Comparison of ENCODE assay signal across 9 cellular contexts in the genomic region with DNA sequence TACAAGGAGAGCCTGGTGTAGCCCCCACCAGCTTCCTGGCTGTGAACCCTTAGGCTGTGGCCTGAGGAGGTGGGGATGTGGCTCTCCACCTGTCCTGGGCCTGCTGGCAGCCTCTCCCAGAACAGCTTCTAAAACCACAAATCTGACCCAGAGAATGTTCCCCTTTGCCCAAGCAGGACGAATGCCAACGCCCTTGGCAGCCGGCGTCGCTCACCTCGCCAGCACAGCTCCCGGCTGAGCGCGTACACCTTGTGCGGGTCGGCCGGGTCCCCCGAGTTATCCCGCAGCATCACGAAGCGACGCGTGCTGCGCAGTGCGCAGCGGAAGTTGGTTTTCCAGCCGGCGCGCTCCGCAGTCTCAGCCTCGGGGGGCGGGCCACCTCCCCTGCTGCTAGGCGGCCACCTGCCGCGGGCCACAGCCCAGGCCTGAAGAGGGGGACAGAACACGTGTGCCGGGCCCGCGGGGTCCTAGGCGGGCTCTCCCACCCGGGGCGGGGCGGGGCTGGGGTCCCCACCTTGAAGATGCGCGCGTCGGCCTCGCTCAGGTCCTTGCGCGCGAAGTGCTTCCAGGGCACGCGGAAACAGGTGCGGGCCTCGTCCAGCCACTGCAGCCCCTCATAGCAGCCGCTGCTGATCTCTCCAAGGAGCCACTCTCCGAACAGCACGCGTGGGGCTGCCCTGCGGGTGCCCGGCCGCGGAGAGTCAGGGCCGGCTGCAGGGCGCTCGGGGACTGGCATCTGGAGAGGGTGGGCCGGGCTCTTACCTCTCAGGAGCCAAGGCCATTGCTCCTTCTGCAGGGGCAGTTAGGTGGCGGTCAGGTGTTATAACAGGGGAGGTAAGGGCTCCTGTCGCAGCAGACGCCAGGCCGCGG. TPM values are rescaled to one million over a fixed set of nuclear protein-coding genes. Genes with fewer than 3 reads are reported as not detected.
DNase-seq lines count a peak whose midpoint lies in the region; ATAC-seq and TF ChIP-seq lines count a peak whose summit lies in the region.
"Had no signal": no experiment of that assay in that cellular context is flagged by ENCODE, and none has a peak within 500 bp of the region (broad histone marks: within the 10 kb centered on the region; RNA-seq: fewer than 3 reads in every experiment).

No MANE protein-coding gene starts in this region.

- peaks cover 22% of the 10 kb centered on the region for H3K4me1 Mint-ChIP-seq in central memory CD8-positive, alpha-beta T cell

- 85% methylated on average over 62 of the region's 67 CpGs for WGBS in mesenchymal stem cell

- H3K27me3 ChIP-seq in Loucy (ENCODE audit: insufficient read depth, low read length, poor library complexity, severe bottlenecking): no peaks in the 10 kb centered on the region
- no peaks in the 10 kb centered on the region for H3K27me3 ChIP-seq in mesenchymal stem cell (ENCODE audit: control insufficient read depth in 1 of 2, insufficient read depth in 1 of 2, low read length in 2 of 2)
- H3K27me3 ChIP-seq in uterus: no peaks in the 10 kb centered on the region

- peak overlapping the region in 1 of 2 experiments; percentile 75 for H2BK12ac ChIP-seq in mesenchymal stem cell (ENCODE audit: low read length in 2 of 2)

- H3K4me3 ChIP-seq in GM12865 (ENCODE audit: low read depth, low read length) (peak overlapping the region; percentile 69), Loucy (ENCODE audit: low read length, poor library complexity, severe bottlenecking) (peak overlapping the region; percentile 82), mesenchymal stem cell (ENCODE audit: insufficient read depth in 1 of 2, low read depth in 1 of 2, low read length in 2 of 2) (peak overlapping the region; percentile 74 to 98), uterus (peak overlapping the region; percentile 69 to 87)

- no peak overlapping the region for H2AFZ ChIP-seq in Loucy (ENCODE audit: low read length)
- H2AFZ ChIP-seq in mesenchymal stem cell (ENCODE audit: low read depth, low read length): no peak overlapping the region

- no peak overlapping the region for H2AK5ac ChIP-seq in mesenchymal stem cell (ENCODE audit: low read length, severe bottlenecking)

- no peak overlapping the region for H2BK120ac ChIP-seq in mesenchymal stem cell (ENCODE audit: low read depth, low read length)

- DNase-seq in GM12865 (ENCODE audit: low read depth) (no peak), mesenchymal stem cell (no peak), uterus (peak in 1 of 2 donors; percentile 35)
- DNase-seq in central memory CD8-positive, alpha-beta T cell (ENCODE audit: low spot score in 2 of 2): no peak
- DNase-seq in stimulated activated naive CD4-positive, alpha-beta T cell treated with Interleukin-2 at 50 U/mL for 16 hours (lab: John Stamatoyannopoulos, UW): no peak

- H4K8ac ChIP-seq in mesenchymal stem cell (ENCODE audit: low read length): peak overlapping the region; percentile 51

- no peak for TF ChIP-seq CTCF in GM12865 (IDR thresholded peaks at IDR 0.05; ENCODE audit: insufficient read depth, low read depth, low read length, missing control alignments)
- no peak for TF ChIP-seq CTCF in Loucy (conservative IDR thresholded peaks at IDR 0.05; ENCODE audit: low read length)
- TF ChIP-seq CTCF in uterus (IDR thresholded peaks at IDR 0.05): no peak

- TF ChIP-seq POLR2A in uterus (IDR thresholded peaks at IDR 0.05): no peak

- H2BK5ac ChIP-seq in mesenchymal stem cell (ENCODE audit: low read depth, low read length, poor library complexity, severe bottlenecking): no peak overlapping the region

- peaks cover 4% of the 10 kb centered on the region for H3K4me1 ChIP-seq in Loucy (ENCODE audit: insufficient read depth, low read length, poor library complexity, severe bottlenecking)
- peaks cover 36% of the 10 kb centered on the region for H3K4me1 ChIP-seq in mesenchymal stem cell (ENCODE audit: control insufficient read depth, insufficient read depth, low read depth, low read length)
- peaks cover 0 to 7% of the 10 kb centered on the region in 2 donors for H3K4me1 ChIP-seq in uterus

- no peaks in the 10 kb centered on the region for H3F3A ChIP-seq in Loucy (ENCODE audit: low read depth)

- H4K91ac ChIP-seq in mesenchymal stem cell (ENCODE audit: low read length): peak overlapping the region; percentile 89

- H3K9me3 ChIP-seq in Loucy (ENCODE audit: insufficient read depth, low read depth, low read length) (no peaks in the 10 kb centered on the region), mesenchymal stem cell (ENCODE audit: control insufficient read depth, low read length) (no peaks in the 10 kb centered on the region), uterus (no peaks in the 10 kb centered on the region)

- peak overlapping the region in 1 of 2 experiments; percentile 99 for H3K14ac ChIP-seq in mesenchymal stem cell (ENCODE audit: low read length in 2 of 2)

- peak overlapping the region; percentile 92 for H3K4me2 ChIP-seq in Loucy (ENCODE audit: low read depth, low read length, poor library complexity, severe bottlenecking)
- H3K4me2 ChIP-seq in mesenchymal stem cell (ENCODE audit: low read length, poor library complexity, severe bottlenecking): peak overlapping the region; percentile 66

- H3K27ac ChIP-seq in mesenchymal stem cell (ENCODE audit: low read length, poor library complexity, severe bottlenecking): no peak overlapping the region
- H3K27ac ChIP-seq in uterus: peak overlapping the region; percentile 88 to 91

- peaks cover 45% of the 10 kb centered on the region for H3K79me1 ChIP-seq in mesenchymal stem cell (replicated peaks; ENCODE audit: low read length, poor library complexity, severe bottlenecking)

- ATAC-seq in central memory CD8-positive, alpha-beta T cell (replicated peaks; ENCODE audit: extremely low read depth, poor library complexity, severe bottlenecking): no peak
- ATAC-seq in GM21825 (IDR thresholded peaks at IDR 0.05; ENCODE audit: unreplicated experiment) (no peak), HG03280 (IDR thresholded peaks at IDR 0.05; ENCODE audit: unreplicated experiment) (no peak)

- H3K18ac ChIP-seq in mesenchymal stem cell (ENCODE audit: low read depth in 1 of 2, low read length in 2 of 2): peak overlapping the region; percentile 74 to 98

- H3K9me3 Mint-ChIP-seq in central memory CD8-positive, alpha-beta T cell: no peaks in the 10 kb centered on the region

- H3K4ac ChIP-seq in mesenchymal stem cell (ENCODE audit: low read depth in 1 of 2, low read length in 2 of 2): peak overlapping the region; percentile 18 to 92

- H3K36me3 Mint-ChIP-seq in central memory CD8-positive, alpha-beta T cell (ENCODE audit: insufficient read depth): peaks cover 32% of the 10 kb centered on the region

- intact Hi-C loops in uterus (cut with DNase I; ENCODE audit: low total_unique reads): no loop called here

- H3K79me2 ChIP-seq in Loucy (ENCODE audit: insufficient read depth, low read length): no peaks in the 10 kb centered on the region

- no peaks in the 10 kb centered on the region for H3K9me2 ChIP-seq in Loucy (replicated peaks; ENCODE audit: low read depth, low read length)

- H3K27me3 Mint-ChIP-seq in central memory CD8-positive, alpha-beta T cell: no peaks in the 10 kb centered on the region

- no peak overlapping the region for H2BK15ac ChIP-seq in mesenchymal stem cell (ENCODE audit: low read depth, poor library complexity, severe bottlenecking)

- H3K27ac Mint-ChIP-seq in central memory CD8-positive, alpha-beta T cell (ENCODE audit: low read depth): peak overlapping the region; percentile 88

- peak overlapping the region; percentile 85 for H3K4me3 Mint-ChIP-seq in central memory CD8-positive, alpha-beta T cell

- peak overlapping the region; percentile 69 for H3K9ac ChIP-seq in Loucy (ENCODE audit: low read depth, low read length, poor library complexity, severe bottlenecking)
- peak overlapping the region; percentile 97 for H3K9ac ChIP-seq in mesenchymal stem cell (ENCODE audit: low read length)

- H4K20me1 ChIP-seq in Loucy (ENCODE audit: insufficient read depth, low read length, poor library complexity, severe bottlenecking): peaks cover 13% of the 10 kb centered on the region

- H3K36me3 ChIP-seq in Loucy (ENCODE audit: insufficient read depth, low read length) (peaks cover 34% of the 10 kb centered on the region; the same call in 1 of the 2 replicates), mesenchymal stem cell (ENCODE audit: control insufficient read depth in 1 of 2, insufficient read depth in 2 of 2, low read depth in 1 of 2, low read length in 2 of 2) (peaks cover 43 to 89% of the 10 kb centered on the region in 2 experiments), uterus (no peaks in the 10 kb centered on the region)

- H3K23ac ChIP-seq in mesenchymal stem cell (ENCODE audit: low read length in 2 of 2): no peak overlapping the region

RNA-seq across cellular contexts. Expression of gene IRF7, which starts 0.9 kb away (rescaled TPM):
- 6.8 TPM for polyA plus RNA-seq in mesenchymal stem cell (2013, experiment 1 of 2)
- polyA plus RNA-seq in mesenchymal stem cell (2013, experiment 2 of 2): 7.3 TPM
- total RNA-seq in uterus: 10 to 100 TPM in 3 of 4 donors, 1 to 10 TPM in 1; 9.1 to 33.6 (median 13.1) TPM

RNA-seq across cellular contexts. Expression of gene CDHR5, which starts 9.9 kb away (rescaled TPM):
- polyA plus RNA-seq in mesenchymal stem cell (2013, experiment 1 of 2): not detected
- polyA plus RNA-seq in mesenchymal stem cell (2013, experiment 2 of 2): not detected
- under 1 TPM in 3 of 4 donors, not detected in 1; 0.26 to 0.55 (median 0.29) TPM for total RNA-seq in uterus
- total RNA-seq: RPMI7951 had no signal

RNA-seq across cellular contexts. Expression of gene SCT, which starts 12.2 kb away (rescaled TPM):
- polyA plus RNA-seq in mesenchymal stem cell (2013, experiment 1 of 2): not detected
- polyA plus RNA-seq in mesenchymal stem cell (2013, experiment 2 of 2): not detected
- total RNA-seq in uterus: not detected
- total RNA-seq: RPMI7951 had no signal

RNA-seq across cellular contexts. Expression of gene DRD4, which starts 22.3 kb away (rescaled TPM):
- 0.08 TPM for polyA plus RNA-seq in mesenchymal stem cell (2013, experiment 1 of 2)
- polyA plus RNA-seq in mesenchymal stem cell (2013, experiment 2 of 2): not detected
- total RNA-seq in uterus: 1 to 10 TPM in 1 of 4 donors, not detected in 3; 4.5 TPM
- total RNA-seq: RPMI7951 had no signal

RNA-seq across cellular contexts. Expression of gene PHRF1, which starts 38.5 kb away (rescaled TPM):
- polyA plus RNA-seq in mesenchymal stem cell (2013, experiment 1 of 2): 13.2 TPM
- polyA plus RNA-seq in mesenchymal stem cell (2013, experiment 2 of 2): 11.9 TPM
- total RNA-seq in uterus: 10 to 100 TPM in 3 of 4 donors, 1 to 10 TPM in 1; 5.0 to 45.8 (median 24.1) TPM
